Comparison of ENCODE assay signal across 24 cellular contexts in genomic region chr22:21745948-21746347, GRCh38.
"Had no signal": no experiment of that assay in that cellular context is flagged by ENCODE, and none has a peak within 500 bp of the region (broad histone marks: within the 10 kb centered on the region; RNA-seq: fewer than 3 reads in every experiment).

No MANE protein-coding gene starts in this region.

- DNase-seq: naive thymus-derived CD8-positive, alpha-beta T cell; nephron progenitor cell; occipital lobe; ovary; psoas muscle; right cardiac atrium; right lobe of liver; sigmoid colon; small intestine; stimulated activated CD4-positive, alpha-beta T cell treated with anti-CD3 and anti-CD28 coated beads, Interleukin-15, amount 100 ng/mL, for 24 hours; stimulated activated CD4-positive, alpha-beta T cell treated with anti-CD3 and anti-CD28 coated beads, Interleukin-2, amount 100 ng/mL, for 24 hours; stimulated activated CD4-positive, alpha-beta T cell treated with anti-CD3 and anti-CD28 coated beads, Interleukin-2, amount 100 ng/mL, for 48 hours; stimulated activated CD4-positive, alpha-beta T cell treated with anti-CD3 and anti-CD28 coated beads, Interleukin-4, amount 100 ng/mL, for 24 hours; stimulated activated naive B cell treated with anti-CD40 and anti-IgM and Interleukin-4, amounts not matched to agents 10 μg/mL and 1 μg/mL and 100 μg/mL, for 72 hours; stimulated activated naive CD4-positive, alpha-beta T cell treated with Interleukin-2 at 50 U/mL for 16 hours; stomach; thyroid gland; upper lobe of left lung; uterus had no signal

- ATAC-seq: naive thymus-derived CD8-positive, alpha-beta T cell; natural killer cell treated with Interleukin-12 subunit alpha and Interleukin-12 subunit beta and Interleukin-15 and Interleukin-18, amount 100 ng/mL, for 72 hours; psoas muscle; right cardiac atrium; right lobe of liver; stimulated activated effector memory CD8-positive, alpha-beta T cell treated with anti-CD3 and anti-CD28 coated beads, Interleukin-12 subunit alpha, Interleukin-12 subunit beta, amount 100 ng/mL, for 72 hours; stimulated activated naive B cell treated with anti-CD40 and anti-IgM and Interleukin-4, amounts not matched to agents 10 μg/mL and 1 μg/mL and 100 μg/mL, for 72 hours had no signal

- H3K9me3 ChIP-seq: ovary, psoas muscle, right lobe of liver, sigmoid colon, stomach, thoracic aorta, thyroid gland, tibial nerve, upper lobe of left lung, uterus had no signal

- FAIRE-seq: small intestine had no signal

- H3K36me3 ChIP-seq: ovary, right lobe of liver, sigmoid colon, stomach, thoracic aorta, thyroid gland, tibial nerve, upper lobe of left lung, uterus had no signal

- H2AFZ ChIP-seq: parathyroid adenoma had no signal

- H3K27ac ChIP-seq: ovary, parathyroid adenoma, psoas muscle, right lobe of liver, sigmoid colon, stomach, thoracic aorta, thyroid gland, tibial nerve, upper lobe of left lung, uterus had no signal

- H3K4me3 ChIP-seq: ovary, psoas muscle, right lobe of liver, sigmoid colon, stomach, thoracic aorta, thyroid gland, tibial nerve, upper lobe of left lung, uterus had no signal

- H3K4me1 ChIP-seq: parathyroid adenoma, psoas muscle, right lobe of liver, sigmoid colon, stomach, thyroid gland, tibial nerve, upper lobe of left lung, uterus had no signal

- H3K9ac ChIP-seq: parathyroid adenoma had no signal

- H3K27me3 ChIP-seq: ovary, right lobe of liver, sigmoid colon, stomach, thyroid gland, tibial nerve, upper lobe of left lung, uterus had no signal
